ENCODE assay signal across 29 cellular contexts in the genomic region with DNA sequence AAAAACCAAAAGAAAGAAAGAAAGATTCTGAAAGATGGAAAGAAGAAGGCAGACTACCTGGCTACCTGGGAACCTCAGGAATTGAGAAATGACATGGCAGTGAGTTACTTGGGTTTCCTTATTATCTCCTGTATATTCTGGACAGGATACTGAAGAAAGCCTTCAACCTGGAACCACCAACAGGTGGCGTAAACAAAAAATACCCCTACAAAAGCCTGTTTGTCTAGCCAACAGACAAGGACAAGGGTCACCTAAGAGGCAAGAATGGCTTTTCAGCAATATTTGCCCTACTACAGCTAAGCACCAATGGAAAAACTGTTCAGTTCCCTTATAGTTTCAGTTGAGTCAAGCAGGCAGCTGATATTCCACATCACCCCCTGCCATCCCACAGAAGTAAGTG.
"Had no signal": no experiment of that assay in that cellular context is flagged by ENCODE, and none has a peak within 500 bp of the region (broad histone marks: within the 10 kb centered on the region; RNA-seq: fewer than 3 reads in every experiment).

No MANE protein-coding gene starts in this region.

- H3K4me3 Mint-ChIP-seq: activated CD4-positive, alpha-beta T cell treated with anti-CD3 and anti-CD28 coated beads for 36 hours; activated CD8-positive, alpha-beta memory T cell treated with anti-CD3 and anti-CD28 coated beads, Interleukin-2, amount 10 ng/mL, durations not matched to agents 7 days and 5 days; activated CD8-positive, alpha-beta T cell treated with anti-CD3 and anti-CD28 coated beads, Interleukin-2, amount 10 ng/mL, durations not matched to agents 7 days and 5 days; activated naive CD4-positive, alpha-beta T cell treated with anti-CD3 and anti-CD28 coated beads, Interleukin-2, amount 50 U/mL, for 24 hours; activated naive CD8-positive, alpha-beta T cell treated with anti-CD3 and anti-CD28 coated beads, Interleukin-2, amount 50 U/mL, for 24 hours; immature natural killer cell; memory B cell; naive thymus-derived CD8-positive, alpha-beta T cell; neural crest cell; stimulated activated naive B cell treated with anti-CD40 and anti-IgM and Interleukin-4, amounts not matched to agents 10 μg/mL and 1 μg/mL and 100 μg/mL, for 72 hours had no signal

- H3K4me3 ChIP-seq: esophagus squamous epithelium, psoas muscle, right atrium auricular region, stomach, thyroid gland, upper lobe of right lung had no signal

- H3K79me2 ChIP-seq: parathyroid adenoma had no signal

- H3K9me3 ChIP-seq: esophagus squamous epithelium, psoas muscle, right atrium auricular region, stomach, thyroid gland, upper lobe of right lung had no signal

- H3K4me1 Mint-ChIP-seq: activated CD4-positive, alpha-beta T cell treated with anti-CD3 and anti-CD28 coated beads for 36 hours; activated CD8-positive, alpha-beta memory T cell treated with anti-CD3 and anti-CD28 coated beads, Interleukin-2, amount 10 ng/mL, durations not matched to agents 7 days and 5 days; activated naive CD4-positive, alpha-beta T cell treated with anti-CD3 and anti-CD28 coated beads, Interleukin-2, amount 50 U/mL, for 24 hours; activated naive CD8-positive, alpha-beta T cell treated with anti-CD3 and anti-CD28 coated beads, Interleukin-2, amount 50 U/mL, for 24 hours; immature natural killer cell; memory B cell; naive thymus-derived CD8-positive, alpha-beta T cell; neural crest cell; stimulated activated naive B cell treated with anti-CD40 and anti-IgM and Interleukin-4, amounts not matched to agents 10 μg/mL and 1 μg/mL and 100 μg/mL, for 72 hours had no signal

- H3K9me3 Mint-ChIP-seq: activated naive CD8-positive, alpha-beta T cell treated with anti-CD3 and anti-CD28 coated beads, Interleukin-2, amount 50 U/mL, for 24 hours; activated T-helper 2 cell treated with anti-CD3 and anti-CD28 coated beads, Interferon-gamma antibody, Interleukin-2, Interleukin-4, amounts not matched to agents 10 μg/mL and 5 μg/mL and 100 μg/mL, durations not matched to agents 14 hours and 24 hours and 36 hours; memory B cell; neural crest cell; stimulated activated naive B cell treated with anti-CD40 and anti-IgM and Interleukin-4, amounts not matched to agents 10 μg/mL and 1 μg/mL and 100 μg/mL, for 72 hours had no signal

- H3K27me3 Mint-ChIP-seq: activated CD4-positive, alpha-beta T cell treated with anti-CD3 and anti-CD28 coated beads for 36 hours; activated CD8-positive, alpha-beta memory T cell treated with anti-CD3 and anti-CD28 coated beads, Interleukin-2, amount 10 ng/mL, durations not matched to agents 7 days and 5 days; activated naive CD4-positive, alpha-beta T cell treated with anti-CD3 and anti-CD28 coated beads, Interleukin-2, amount 50 U/mL, for 24 hours; activated naive CD8-positive, alpha-beta T cell treated with anti-CD3 and anti-CD28 coated beads, Interleukin-2, amount 50 U/mL, for 24 hours; memory B cell; naive thymus-derived CD8-positive, alpha-beta T cell; stimulated activated naive B cell treated with anti-CD40 and anti-IgM and Interleukin-4, amounts not matched to agents 10 μg/mL and 1 μg/mL and 100 μg/mL, for 72 hours had no signal

- H3K4me1 ChIP-seq: esophagus squamous epithelium, parathyroid adenoma, psoas muscle, right atrium auricular region, stomach, thyroid gland, upper lobe of right lung had no signal

- H3K27me3 ChIP-seq: esophagus squamous epithelium, right atrium auricular region, stomach, thyroid gland, upper lobe of right lung had no signal

- DNase-seq: activated CD4-positive, alpha-beta T cell treated with anti-CD3 and anti-CD28 coated beads for 36 hours; activated CD4-positive, CD25-positive, alpha-beta regulatory T cell; activated CD8-positive, alpha-beta memory T cell treated with anti-CD3 and anti-CD28 coated beads, Interleukin-2, amount 10 ng/mL, durations not matched to agents 7 days and 5 days; activated CD8-positive, alpha-beta T cell treated with anti-CD3 and anti-CD28 coated beads, Interleukin-2, amount 10 ng/mL, durations not matched to agents 7 days and 5 days; activated naive CD8-positive, alpha-beta T cell treated with anti-CD3 and anti-CD28 coated beads, Interleukin-2, amount 50 U/mL, for 24 hours; activated T-cell treated with anti-CD3 and anti-CD28 coated beads, Interleukin-2, amount 50 U/mL, for 48 hours; amygdala; caudate nucleus; cortex of kidney; esophagus squamous epithelium; foreskin melanocyte; immature natural killer cell; kidney; left colon; naive thymus-derived CD8-positive, alpha-beta T cell; nucleus accumbens; psoas muscle; stimulated activated CD4-positive, alpha-beta T cell treated with anti-CD3 and anti-CD28 coated beads, Interleukin-15, amount 100 ng/mL, for 24 hours; stimulated activated CD4-positive, alpha-beta T cell treated with anti-CD3 and anti-CD28 coated beads, Interleukin-2, amount 100 ng/mL, for 24 hours; stimulated activated naive B cell treated with anti-CD40 and anti-IgM and Interleukin-4, amounts not matched to agents 10 μg/mL and 1 μg/mL and 100 μg/mL, for 72 hours; stomach; thyroid gland; upper lobe of right lung had no signal

- H3K27ac ChIP-seq: esophagus squamous epithelium, parathyroid adenoma, psoas muscle, right atrium auricular region, stomach, thyroid gland, upper lobe of right lung had no signal

- H2AFZ ChIP-seq: parathyroid adenoma had no signal

- H3K9ac ChIP-seq: parathyroid adenoma had no signal

- ATAC-seq: activated CD4-positive, alpha-beta T cell treated with anti-CD3 and anti-CD28 coated beads for 36 hours; activated CD8-positive, alpha-beta memory T cell treated with anti-CD3 and anti-CD28 coated beads, Interleukin-2, amount 10 ng/mL, durations not matched to agents 7 days and 5 days; activated CD8-positive, alpha-beta T cell treated with anti-CD3 and anti-CD28 coated beads, Interleukin-2, amount 10 ng/mL, durations not matched to agents 7 days and 5 days; activated naive CD8-positive, alpha-beta T cell treated with anti-CD3 and anti-CD28 coated beads, Interleukin-2, amount 50 U/mL, for 24 hours; left colon; naive thymus-derived CD8-positive, alpha-beta T cell; psoas muscle; stimulated activated naive B cell treated with anti-CD40 and anti-IgM and Interleukin-4, amounts not matched to agents 10 μg/mL and 1 μg/mL and 100 μg/mL, for 72 hours; upper lobe of right lung had no signal

- H3K27ac Mint-ChIP-seq: activated CD4-positive, alpha-beta T cell treated with anti-CD3 and anti-CD28 coated beads for 36 hours; activated CD8-positive, alpha-beta memory T cell treated with anti-CD3 and anti-CD28 coated beads, Interleukin-2, amount 10 ng/mL, durations not matched to agents 7 days and 5 days; activated CD8-positive, alpha-beta T cell treated with anti-CD3 and anti-CD28 coated beads, Interleukin-2, amount 10 ng/mL, durations not matched to agents 7 days and 5 days; activated naive CD4-positive, alpha-beta T cell treated with anti-CD3 and anti-CD28 coated beads, Interleukin-2, amount 50 U/mL, for 24 hours; activated naive CD8-positive, alpha-beta T cell treated with anti-CD3 and anti-CD28 coated beads, Interleukin-2, amount 50 U/mL, for 24 hours; activated T-helper 2 cell treated with anti-CD3 and anti-CD28 coated beads, Interferon-gamma antibody, Interleukin-2, Interleukin-4, amounts not matched to agents 10 μg/mL and 5 μg/mL and 100 μg/mL, durations not matched to agents 14 hours and 24 hours and 36 hours; immature natural killer cell; memory B cell; naive thymus-derived CD8-positive, alpha-beta T cell; stimulated activated naive B cell treated with anti-CD40 and anti-IgM and Interleukin-4, amounts not matched to agents 10 μg/mL and 1 μg/mL and 100 μg/mL, for 72 hours had no signal

- H3K36me3 Mint-ChIP-seq: activated CD8-positive, alpha-beta memory T cell treated with anti-CD3 and anti-CD28 coated beads, Interleukin-2, amount 10 ng/mL, durations not matched to agents 7 days and 5 days had no signal

- H3K36me3 ChIP-seq: right atrium auricular region, stomach, thyroid gland, upper lobe of right lung had no signal
